Comparison of ENCODE assay signal across 1 cellular context in genomic region chr10:94077042-94077441, GRCh38.
TF ChIP-seq lines count a peak whose summit lies in the region.

No MANE protein-coding gene starts in this region.

TF ChIP-seq in SK-N-SH treated with all-trans-retinoic acid at 6 μM for 48 hours, 23 proteins besides CTCF, POLR2A, EP300 and RAD21 (continued from another document):
- TF ChIP-seq ZFP3 (CRISPR knock-in tag; IDR thresholded peaks at IDR 0.05) (no peak), PPARA (CRISPR knock-in tag; IDR thresholded peaks at IDR 0.05; ENCODE audit: borderline replicate concordance) (no peak), ZNF70 (CRISPR knock-in tag; IDR thresholded peaks at IDR 0.05) (no peak), ISL1 (CRISPR knock-in tag; IDR thresholded peaks at IDR 0.05) (no peak), ZFP30 (CRISPR knock-in tag; IDR thresholded peaks at IDR 0.05) (no peak), ARNTL (CRISPR knock-in tag; IDR thresholded peaks at IDR 0.05; ENCODE audit: borderline replicate concordance, low read depth) (no peak), CSRNP3 (CRISPR knock-in tag; IDR thresholded peaks at IDR 0.05) (no peak)
TF ChIP-seq in SK-N-SH treated with all-trans-retinoic acid at 6 μM for 48 hours: peak in this region for 0.
